In genomic region chr6:108998460-108998859, GRCh38 we compare ENCODE assay signal across 12 cellular contexts.
A peak's percentile ranks its signal among the peaks of the same experiment; 100 is the strongest.
DNase-seq lines count a peak whose midpoint lies in the region; ATAC-seq and TF ChIP-seq lines count a peak whose summit lies in the region.
"Had no signal": no experiment of that assay in that cellular context is flagged by ENCODE, and none has a peak within 500 bp of the region (broad histone marks: within the 10 kb centered on the region; RNA-seq: fewer than 3 reads in every experiment).

No MANE protein-coding gene starts in this region.

- no peak overlapping the region for H3K9ac ChIP-seq in SK-N-MC (ENCODE audit: insufficient read length)

- H3K4me1 ChIP-seq in gastrocnemius medialis = peaks cover 77 to 87% of the 10 kb centered on the region in 2 donors

- H3K36me3 ChIP-seq in SK-N-MC (ENCODE audit: insufficient read depth, low read length) = peaks cover 3% of the 10 kb centered on the region; the same call in 1 of the 2 replicates
- peaks cover 3 to 63% of the 10 kb centered on the region in 2 donors for H3K36me3 ChIP-seq in gastrocnemius medialis

- intact Hi-C loops in left ventricle myocardium superior (cut with micrococcal nuclease) = no loop called here
- intact Hi-C loops in cardiac septum (cut with DNase I) = no loop called here
- intact Hi-C loops in gastrocnemius medialis (cut with DNase I; ENCODE audit: low total_unique reads) = no loop called here

- ATAC-seq in left ventricle myocardium superior (peak; percentile 14), gastrocnemius medialis (no peak), GM19452 (IDR thresholded peaks at IDR 0.05; ENCODE audit: unreplicated experiment) (no peak)
- no peak for ATAC-seq in naive thymus-derived CD8-positive, alpha-beta T cell
- ATAC-seq: A549 had no signal

- TF ChIP-seq POLR2A in gastrocnemius medialis (IDR thresholded peaks at IDR 0.05) = no peak

- no peaks in the 10 kb centered on the region for H3K27me3 ChIP-seq in gastrocnemius medialis

- no peaks in the 10 kb centered on the region for H3K9me3 ChIP-seq in SK-N-MC (ENCODE audit: low read depth, low read length)
- H3K9me3 ChIP-seq in gastrocnemius medialis = no peaks in the 10 kb centered on the region
- H3K9me3 ChIP-seq: A549 had no signal

- peaks cover 0 to 18% (median 8%) of the 10 kb centered on the region in 4 donors for H3K4me1 Mint-ChIP-seq in naive thymus-derived CD8-positive, alpha-beta T cell
- H3K4me1 Mint-ChIP-seq: H9 had no signal

- H3K27ac ChIP-seq in SK-N-MC (peak overlapping the region; percentile 58; the same call in 1 of the 2 replicates), gastrocnemius medialis (peak overlapping the region; percentile 67 to 98 (median 94))
- H3K27ac ChIP-seq: A549 had no signal

- H3K4me3 ChIP-seq in SK-N-MC (no peak overlapping the region), gastrocnemius medialis (no peak overlapping the region)
- H3K4me3 ChIP-seq: A549 had no signal

- H3K9me3 Mint-ChIP-seq in naive thymus-derived CD8-positive, alpha-beta T cell = no peaks in the 10 kb centered on the region
- H3K9me3 Mint-ChIP-seq: CD14-positive monocyte, H9, IgD-negative memory B cell had no signal

- no peak for TF ChIP-seq CTCF in gastrocnemius medialis (IDR thresholded peaks at IDR 0.05 in 4 of 5, conservative IDR thresholded peaks at IDR 0.05 in 1 of 5)

- H3K27me3 Mint-ChIP-seq in naive thymus-derived CD8-positive, alpha-beta T cell = no peaks in the 10 kb centered on the region
- H3K27me3 Mint-ChIP-seq: IgD-negative memory B cell had no signal

- POLR2A ChIA-PET in naive thymus-derived CD8-positive, alpha-beta T cell (lab: Charles Lee) = no interaction called here

- H3K36me3 Mint-ChIP-seq in naive thymus-derived CD8-positive, alpha-beta T cell = peaks cover 0 to 59% (median 17%) of the 10 kb centered on the region in 3 donors

- H3K27ac Mint-ChIP-seq in naive thymus-derived CD8-positive, alpha-beta T cell = no peak overlapping the region
- H3K27ac Mint-ChIP-seq: CD14-positive monocyte, H9, IgD-negative memory B cell had no signal

- H3K4me3 Mint-ChIP-seq in naive thymus-derived CD8-positive, alpha-beta T cell = no peak overlapping the region
- H3K4me3 Mint-ChIP-seq: CD14-positive monocyte, H9, IgD-negative memory B cell had no signal

- DNase-seq in left ventricle myocardium superior = no peak
- no peak for DNase-seq in cardiac septum (ENCODE audit: low spot score)
- DNase-seq in SK-N-MC (ENCODE audit: low read depth, low spot score) = no peak
- DNase-seq in gastrocnemius medialis = no peak
- DNase-seq in naive thymus-derived CD8-positive, alpha-beta T cell = no peak
- DNase-seq: DMS79, GOT3, H9 had no signal

- in situ Hi-C loops in gastrocnemius medialis (cut with MboI; ENCODE audit: low sequenced_read_pairs in 4 of 4) = no loop called here
